ENCODE assay signal across 10 cellular contexts in the genomic region with DNA sequence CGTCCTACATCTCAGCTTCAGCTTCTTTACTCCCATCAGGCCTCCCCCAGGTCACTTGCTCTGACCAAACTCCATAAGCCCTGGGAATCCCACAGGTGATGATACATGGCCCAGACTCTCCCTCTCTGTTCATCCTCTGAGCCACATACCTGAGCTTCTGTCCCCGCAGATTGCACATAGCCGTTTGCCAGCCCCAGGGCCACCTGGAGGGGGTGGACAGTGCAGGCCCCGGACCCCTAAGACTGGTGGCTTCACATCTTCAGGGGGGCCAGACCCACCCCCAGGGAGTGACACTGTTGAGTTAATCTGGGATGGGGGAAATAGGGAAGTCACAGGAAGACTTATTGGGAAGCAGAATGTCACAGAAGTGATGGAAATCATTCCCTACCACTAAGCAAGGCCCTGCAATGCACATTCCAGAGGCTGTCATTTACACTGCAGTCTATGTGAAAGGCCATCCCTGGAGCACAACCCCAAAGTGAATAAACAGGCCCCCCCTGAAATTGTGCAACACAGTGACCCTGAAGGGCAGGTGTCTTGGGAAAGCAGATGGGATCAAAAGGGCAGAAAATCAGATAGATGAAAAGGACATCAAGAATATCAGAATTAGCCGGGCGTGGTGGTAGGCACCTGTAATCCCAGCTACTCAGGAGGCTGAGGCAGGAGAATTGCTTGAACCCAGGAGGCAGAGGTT. TPM values are rescaled to one million over a fixed set of nuclear protein-coding genes. Genes with fewer than 3 reads are reported as not detected.
A peak's percentile ranks its signal among the peaks of the same experiment; 100 is the strongest.
DNase-seq lines count a peak whose midpoint lies in the region; ATAC-seq, FAIRE-seq and TF ChIP-seq lines count a peak whose summit lies in the region.
"Had no signal": no experiment of that assay in that cellular context is flagged by ENCODE, and none has a peak within 500 bp of the region (broad histone marks: within the 10 kb centered on the region; RNA-seq: fewer than 3 reads in every experiment).

No MANE protein-coding gene starts in this region.

- CTCF ChIA-PET in GM12878 (lab: Yijun Ruan, JAX): interaction anchor here (0.7 to 5.8 kb wide), 30 partner anchors 10 to 353 kb away, joined by 3 to 41 read pairs (median 4); a partner anchor contains a TSS

- peaks cover 33% of the 10 kb centered on the region for H3K79me2 ChIP-seq in GM12878 (ENCODE audit: control insufficient read depth, insufficient read depth, low read length)

- peaks cover 45% of the 10 kb centered on the region for H3K36me3 ChIP-seq in CD4-positive, CD25-positive, alpha-beta regulatory T cell (ENCODE audit: control insufficient read depth, insufficient read depth, low read length)
- H3K36me3 ChIP-seq in GM12878 (ENCODE audit: control insufficient read depth in 2 of 2, insufficient read depth in 2 of 2, low read length in 1 of 2) (peaks cover 17 to 38% of the 10 kb centered on the region in 2 experiments), kidney (ENCODE audit: control insufficient read depth in 1 of 2, insufficient read depth in 2 of 2, low read length in 2 of 2) (peaks cover 28 to 32% of the 10 kb centered on the region in 2 donors)

- H3K4me1 Mint-ChIP-seq in CD4-positive, CD25-positive, alpha-beta regulatory T cell: peaks cover 10 to 74% (median 47%) of the 10 kb centered on the region in 4 donors
- H3K4me1 Mint-ChIP-seq in IgD-negative memory B cell (peaks cover 24 to 38% (median 31%) of the 10 kb centered on the region in 3 donors), nephron progenitor cell (peaks cover 79% of the 10 kb centered on the region)

- H3K4me3 ChIP-seq in CD4-positive, CD25-positive, alpha-beta regulatory T cell (ENCODE audit: low read depth, low read length): no peak overlapping the region
- H3K4me3 ChIP-seq in GM12878 (no peak overlapping the region), kidney (ENCODE audit: low read length in 2 of 2) (no peak overlapping the region), foreskin fibroblast (ENCODE audit: low read depth in 1 of 2, low read length in 2 of 2) (no peak overlapping the region)

- no peaks in the 10 kb centered on the region for H3K9me3 ChIP-seq in CD4-positive, CD25-positive, alpha-beta regulatory T cell (ENCODE audit: control insufficient read depth in 2 of 2, low read length in 2 of 2)
- H3K9me3 ChIP-seq in GM12878 (replicated peaks; ENCODE audit: control insufficient read depth, insufficient read depth, low read length) (no peaks in the 10 kb centered on the region), kidney (ENCODE audit: control insufficient read depth in 1 of 2, low read length in 2 of 2) (no peaks in the 10 kb centered on the region)
- H3K9me3 ChIP-seq: pancreas, thoracic aorta had no signal

- no peaks in the 10 kb centered on the region for H4K20me1 ChIP-seq in GM12878 (ENCODE audit: control insufficient read depth, insufficient read depth)

- peak overlapping the region; percentile 90 to 98 (median 93) for H3K27ac Mint-ChIP-seq in CD4-positive, CD25-positive, alpha-beta regulatory T cell
- peak overlapping the region in 2 of 3 donors; percentile 85 to 95 for H3K27ac Mint-ChIP-seq in IgD-negative memory B cell
- H3K27ac Mint-ChIP-seq in nephron progenitor cell: peak overlapping the region; percentile 80

- no peak for TF ChIP-seq POLR2A in GM12878 (IDR thresholded peaks at IDR 0.05; ENCODE audit: low read depth, low read length)

- SMC1A ChIA-PET in GM12878 (lab: Charles Lee; ENCODE audit: uncharacterized antibody, unreplicated experiment): interaction anchor here (0.8 to 1.6 kb wide), 10 partner anchors 10 to 84 kb away, joined by 3 to 5 read pairs (median 4); a partner anchor contains a TSS

- in situ Hi-C loops in GM12878 (cut with MboI): no loop called here

- intact Hi-C loops in GM12878 (cut with micrococcal nuclease; ENCODE audit: unreplicated experiment) (no loop called here), kidney (cut with DNase I) (no loop called here)

- POLR2A ChIA-PET in GM12878 (lab: Charles Lee): interaction anchor here (0.7 to 1.1 kb wide), 3 partner anchors 11 to 50 kb away, joined by 3 to 5 read pairs (median 4); a partner anchor contains a TSS

- H2AFZ ChIP-seq in GM12878 (ENCODE audit: control insufficient read depth, low read depth, low read length): no peak overlapping the region

- no peaks in the 10 kb centered on the region for H3K27me3 Mint-ChIP-seq in CD4-positive, CD25-positive, alpha-beta regulatory T cell
- H3K27me3 Mint-ChIP-seq in IgD-negative memory B cell: no peaks in the 10 kb centered on the region
- peaks cover 25% of the 10 kb centered on the region for H3K27me3 Mint-ChIP-seq in nephron progenitor cell (ENCODE audit: low read depth, poor library complexity)

- H3K27me3 ChIP-seq in CD4-positive, CD25-positive, alpha-beta regulatory T cell (ENCODE audit: control insufficient read depth, insufficient read depth, low read length): no peaks in the 10 kb centered on the region
- no peaks in the 10 kb centered on the region for H3K27me3 ChIP-seq in GM12878 (replicated peaks in 1 of 2; ENCODE audit: control insufficient read depth in 2 of 2, insufficient read depth in 2 of 2, low read length in 1 of 2)
- H3K27me3 ChIP-seq: pancreas had no signal

- H3K4me1 ChIP-seq in CD4-positive, CD25-positive, alpha-beta regulatory T cell (ENCODE audit: control insufficient read depth, insufficient read depth, low read length, poor library complexity, severe bottlenecking): peaks cover 42% of the 10 kb centered on the region
- H3K4me1 ChIP-seq in GM12878 (ENCODE audit: control insufficient read depth, insufficient read depth, low read length): peaks cover 21% of the 10 kb centered on the region
- peaks cover 10 to 24% of the 10 kb centered on the region in 2 donors for H3K4me1 ChIP-seq in kidney (ENCODE audit: control insufficient read depth in 1 of 2, insufficient read depth in 1 of 2, low read depth in 1 of 2, low read length in 2 of 2)

- no peak for ATAC-seq in CD4-positive, CD25-positive, alpha-beta regulatory T cell (ENCODE audit: low read depth in 2 of 2)
- ATAC-seq in GM12878: no peak

- H3K9ac ChIP-seq in GM12878 (ENCODE audit: control insufficient read depth, insufficient read depth, low read length) (no peak overlapping the region), kidney (ENCODE audit: low read length in 2 of 2) (no peak overlapping the region)

- 69% methylated on average over 6 of the region's 6 CpGs for WGBS in GM12878 (ENCODE audit: insufficient coverage, insufficient replicate concordance, low lambda C conversion rate, missing lambda C conversion rate)

- FAIRE-seq in GM12878 (lab: Jason Lieb, UNC) (no peak), kidney (lab: Jason Lieb, UNC) (no peak)
- FAIRE-seq: pancreas had no signal

- BruUV-seq in GM12878 (replicated peaks; lab: Mats Ljungman, UMichigan): TSS peak; percentile 50

- no peak for TF ChIP-seq RAD21 in GM12878 (IDR thresholded peaks at IDR 0.05; ENCODE audit: insufficient read depth, low read depth, low read length)

- no peak overlapping the region for H3K27ac ChIP-seq in CD4-positive, CD25-positive, alpha-beta regulatory T cell (ENCODE audit: insufficient read depth, low read length, poor library complexity, severe bottlenecking)
- H3K27ac ChIP-seq in GM12878 (ENCODE audit: control insufficient read depth, insufficient read depth): no peak overlapping the region
- H3K27ac ChIP-seq in kidney (ENCODE audit: low read depth in 2 of 2, low read length in 2 of 2): no peak overlapping the region
- H3K27ac ChIP-seq: pancreas had no signal

- TF ChIP-seq EP300 in GM12878 (IDR thresholded peaks at IDR 0.05; ENCODE audit: borderline replicate concordance in 1 of 2, control insufficient read depth in 1 of 2, low read depth in 2 of 2, low read length in 2 of 2): no peak

- peaks cover 0 to 3% (median 0%) of the 10 kb centered on the region in 7 donors for H3K9me3 Mint-ChIP-seq in CD4-positive, CD25-positive, alpha-beta regulatory T cell
- H3K9me3 Mint-ChIP-seq in IgD-negative memory B cell (no peaks in the 10 kb centered on the region), nephron progenitor cell (no peaks in the 10 kb centered on the region)

- DNase-seq in CD4-positive, CD25-positive, alpha-beta regulatory T cell: no peak
- DNase-seq in GM12878 (ENCODE audit: low read depth, low spot score) (no peak), nephron progenitor cell (no peak), kidney (no peak), foreskin fibroblast (no peak), SK-N-DZ (ENCODE audit: low spot score) (no peak), NCI-H1417 treated with DMSO at 0.1 percent for 48 hours (lab: John Stamatoyannopoulos, UW) (no peak)

- peaks cover 34% of the 10 kb centered on the region for H3K36me3 Mint-ChIP-seq in CD4-positive, CD25-positive, alpha-beta regulatory T cell
- peaks cover 18% of the 10 kb centered on the region for H3K36me3 Mint-ChIP-seq in IgD-negative memory B cell
- peaks cover 56% of the 10 kb centered on the region for H3K36me3 Mint-ChIP-seq in nephron progenitor cell (ENCODE audit: low read depth)

- H3K4me2 ChIP-seq in GM12878 (ENCODE audit: control insufficient read depth, insufficient read depth): peak overlapping the region; percentile 27; the same call in 1 of the 2 replicates

- peak overlapping the region; percentile 88 to 99 (median 94) for H3K4me3 Mint-ChIP-seq in CD4-positive, CD25-positive, alpha-beta regulatory T cell
- H3K4me3 Mint-ChIP-seq in IgD-negative memory B cell: peak overlapping the region; percentile 75 to 99 (median 86)
- peak overlapping the region; percentile 99 for H3K4me3 Mint-ChIP-seq in nephron progenitor cell

- TF ChIP-seq CTCF in GM12878 (IDR thresholded peaks at IDR 0.05 in 2 of 3, conservative IDR thresholded peaks at IDR 0.05 in 1 of 3; ENCODE audit: control insufficient read depth in 2 of 3, extremely low read depth in 1 of 3, insufficient read depth in 1 of 3, low read depth in 3 of 3, low read length in 3 of 3): no peak
- TF ChIP-seq CTCF in nephron progenitor cell (IDR thresholded peaks at IDR 0.05): no peak
- no peak for TF ChIP-seq CTCF in kidney (IDR thresholded peaks at IDR 0.05; ENCODE audit: borderline replicate concordance, extremely low read depth, insufficient read depth)
- TF ChIP-seq CTCF in foreskin fibroblast (IDR thresholded peaks at IDR 0.05; ENCODE audit: low read depth, low read length): no peak

- RAD21 ChIA-PET in GM12878 (lab: Charles Lee; ENCODE audit: unreplicated experiment): interaction anchor here (0.6 to 1.7 kb wide), 11 partner anchors 10 to 208 kb away, joined by 3 to 9 read pairs (median 3); a partner anchor contains a TSS

RNA-seq across cellular contexts. Expression of a gene that starts 2.2 kb away (rescaled TPM):
- total RNA-seq in CD4-positive, CD25-positive, alpha-beta regulatory T cell: 62.6 TPM
- 1 to 10 TPM; 7.1 to 8.9 (median 7.2) TPM for polyA plus RNA-seq in CD4-positive, CD25-positive, alpha-beta regulatory T cell
- polyA plus RNA-seq in IgD-negative memory B cell (9.7 TPM), GM12878 (2011; rRNA removed) (26.6 and 35.0 TPM in 2 replicates), GM12878 (2014; fragmentation: Illumina TruSeq; extraction: Trizol) (16.4 and 25.8 TPM in 2 replicates), GM12878 (2014; fragmentation: Nextera tagmentation; extraction: Ambion mirVana) (1 to 10 TPM in 1 of 2 experiments, under 1 TPM in 1; 0.71 to 1.6 TPM), GM12878 (2014; rRNA removed) (30.3 and 34.4 TPM in 2 replicates), GM12878 (2016; fragmentation: Nextera tagmentation; extraction: Ambion mirVana) (10 to 100 TPM; 19.8 to 21.0 TPM), kidney (ENCODE audit: insufficient read depth, low read depth, low replicate concordance) (35.7 TPM)
- total RNA-seq in GM12878 (2013; cell fraction: nucleolus; rRNA removed): 37.4 and 40.4 TPM in 2 replicates
- total RNA-seq in GM12878 (2014; rRNA removed) (14.0 TPM in 2 replicates), GM12878 (2014; rRNA removed; fragmentation: Illumina TruSeq; extraction: Trizol) (9.5 and 10.8 TPM in 2 replicates), GM12878 (2021) (27.1 and 30.3 TPM in 2 replicates), kidney (52.2 TPM)
- 20.9 TPM for polyA plus RNA-seq in GM12878 (2011; ENCODE audit: low read depth)
- 33.9 and 40.3 TPM in 2 replicates for polyA plus RNA-seq in GM12878 (2011; cell fraction: cytosol; rRNA removed)
- 155 and 193 TPM in 2 replicates for polyA plus RNA-seq in GM12878 (2011; cell fraction: nucleus; rRNA removed)
- 35.2 and 36.1 TPM in 2 replicates for polyA plus RNA-seq in GM12878 (2012)
- 36.9 and 38.1 TPM in 2 replicates for polyA minus RNA-seq in GM12878 (2011; rRNA and poly(A)+ RNA removed)
- 6.8 and 11.2 TPM in 2 replicates for polyA minus RNA-seq in GM12878 (2011; cell fraction: cytosol; rRNA and poly(A)+ RNA removed)
- 24.2 and 28.5 TPM in 2 replicates for polyA minus RNA-seq in GM12878 (2011; cell fraction: nucleus; rRNA and poly(A)+ RNA removed)
- 21.4 and 25.8 TPM in 2 replicates for polyA plus RNA-seq in SK-N-DZ (2014; cell fraction: cytosol; rRNA removed)
- 80.1 and 95.9 TPM in 2 replicates for polyA plus RNA-seq in SK-N-DZ (2014; cell fraction: nucleus; rRNA removed)

RNA-seq across cellular contexts. Expression of a gene that starts 2.4 kb away (rescaled TPM):
- total RNA-seq in CD4-positive, CD25-positive, alpha-beta regulatory T cell: 24.1 TPM
- 10 to 100 TPM; 11.4 to 27.3 (median 20.4) TPM for polyA plus RNA-seq in CD4-positive, CD25-positive, alpha-beta regulatory T cell
- 23.1 TPM for polyA plus RNA-seq in IgD-negative memory B cell
- 28.9 TPM in 2 replicates for total RNA-seq in GM12878 (2013; cell fraction: nucleolus; rRNA removed)
- total RNA-seq in GM12878 (2014; rRNA removed): 48.9 and 50.6 TPM in 2 replicates
- 41.3 and 43.9 TPM in 2 replicates for total RNA-seq in GM12878 (2014; rRNA removed; fragmentation: Illumina TruSeq; extraction: Trizol)
- 52.9 and 57.3 TPM in 2 replicates for total RNA-seq in GM12878 (2021)
- polyA plus RNA-seq in GM12878 (2011; ENCODE audit: low read depth): 55.2 TPM
- polyA plus RNA-seq in GM12878 (2011; rRNA removed): 23.0 and 37.4 TPM in 2 replicates
- polyA plus RNA-seq in GM12878 (2011; cell fraction: cytosol; rRNA removed): 50.2 and 54.2 TPM in 2 replicates
- polyA plus RNA-seq in GM12878 (2011; cell fraction: nucleus; rRNA removed): 55.7 and 62.9 TPM in 2 replicates
- 59.6 and 80.9 TPM in 2 replicates for polyA plus RNA-seq in GM12878 (2012)
- polyA plus RNA-seq in GM12878 (2014; fragmentation: Illumina TruSeq; extraction: Trizol): 51.0 and 63.1 TPM in 2 replicates
- polyA plus RNA-seq in GM12878 (2014; fragmentation: Nextera tagmentation; extraction: Ambion mirVana): 1 to 10 TPM; 7.3 to 8.4 TPM
- 55.3 and 56.1 TPM in 2 replicates for polyA plus RNA-seq in GM12878 (2014; rRNA removed)
- 10 to 100 TPM; 12.8 to 14.0 TPM for polyA plus RNA-seq in GM12878 (2016; fragmentation: Nextera tagmentation; extraction: Ambion mirVana)
- 30.9 and 31.3 TPM in 2 replicates for polyA minus RNA-seq in GM12878 (2011; rRNA and poly(A)+ RNA removed)
- polyA minus RNA-seq in GM12878 (2011; cell fraction: cytosol; rRNA and poly(A)+ RNA removed): 11.0 and 13.6 TPM in 2 replicates
- 18.6 and 31.2 TPM in 2 replicates for polyA minus RNA-seq in GM12878 (2011; cell fraction: nucleus; rRNA and poly(A)+ RNA removed)
- 83.3 TPM for total RNA-seq in kidney
- 118 TPM for polyA plus RNA-seq in kidney (ENCODE audit: insufficient read depth, low read depth, low replicate concordance)
- 58.4 and 67.5 TPM in 2 replicates for polyA plus RNA-seq in SK-N-DZ (2014; cell fraction: cytosol; rRNA removed)
- polyA plus RNA-seq in SK-N-DZ (2014; cell fraction: nucleus; rRNA removed): 40.4 and 43.7 TPM in 2 replicates

RNA-seq across cellular contexts. Expression of a gene that starts 6.0 kb away (rescaled TPM):
- total RNA-seq in CD4-positive, CD25-positive, alpha-beta regulatory T cell: 0.89 TPM
- polyA plus RNA-seq in CD4-positive, CD25-positive, alpha-beta regulatory T cell: under 1 TPM in 2 of 4 donors, not detected in 2; 0.34 to 0.43 TPM
- polyA plus RNA-seq in IgD-negative memory B cell: not detected
- total RNA-seq in GM12878 (2013; cell fraction: nucleolus; rRNA removed): 1.8 and 1.9 TPM in 2 replicates
- total RNA-seq in GM12878 (2014; rRNA removed): 0.22 and 0.23 TPM in 2 replicates
- total RNA-seq in GM12878 (2014; rRNA removed; fragmentation: Illumina TruSeq; extraction: Trizol): 0.22 and 0.23 TPM in 2 replicates
- total RNA-seq in GM12878 (2021): 0.51 and 0.53 TPM in 2 replicates
- 0.25 TPM for polyA plus RNA-seq in GM12878 (2011; ENCODE audit: low read depth)
- 0.42 and 0.83 TPM in 2 replicates for polyA plus RNA-seq in GM12878 (2011; rRNA removed)
- 0.36 and 0.57 TPM in 2 replicates for polyA plus RNA-seq in GM12878 (2011; cell fraction: cytosol; rRNA removed)
- polyA plus RNA-seq in GM12878 (2011; cell fraction: nucleus; rRNA removed): 8.6 and 10.3 TPM in 2 replicates
- polyA plus RNA-seq in GM12878 (2012): 0.70 and 0.73 TPM in 2 replicates
- 0.09 and 0.44 TPM in 2 replicates for polyA plus RNA-seq in GM12878 (2014; fragmentation: Illumina TruSeq; extraction: Trizol)
- polyA plus RNA-seq in GM12878 (2014; fragmentation: Nextera tagmentation; extraction: Ambion mirVana): under 1 TPM in 1 of 2 experiments, not detected in 1; 0.07 TPM
- 0.72 and 0.76 TPM in 2 replicates for polyA plus RNA-seq in GM12878 (2014; rRNA removed)
- under 1 TPM; 0.03 to 0.15 TPM for polyA plus RNA-seq in GM12878 (2016; fragmentation: Nextera tagmentation; extraction: Ambion mirVana)
- polyA minus RNA-seq in GM12878 (2011; rRNA and poly(A)+ RNA removed): 0.15 and 0.46 TPM in 2 replicates
- not detected in 2 replicates for polyA minus RNA-seq in GM12878 (2011; cell fraction: cytosol; rRNA and poly(A)+ RNA removed)
- 0.85 and 0.86 TPM in 2 replicates for polyA minus RNA-seq in GM12878 (2011; cell fraction: nucleus; rRNA and poly(A)+ RNA removed)
- 0.85 TPM for total RNA-seq in kidney
- 2.3 TPM for polyA plus RNA-seq in kidney (ENCODE audit: insufficient read depth, low read depth, low replicate concordance)
- polyA plus RNA-seq in SK-N-DZ (2014; cell fraction: cytosol; rRNA removed): 0.18 and 0.32 TPM in 2 replicates
- polyA plus RNA-seq in SK-N-DZ (2014; cell fraction: nucleus; rRNA removed): 13.7 and 15.4 TPM in 2 replicates

RNA-seq across cellular contexts. Expression of a gene that starts 6.1 kb away (rescaled TPM):
- 8.8 TPM for total RNA-seq in CD4-positive, CD25-positive, alpha-beta regulatory T cell
- 10 to 100 TPM; 33.3 to 53.9 (median 41.9) TPM for polyA plus RNA-seq in CD4-positive, CD25-positive, alpha-beta regulatory T cell
- 30.9 TPM for polyA plus RNA-seq in IgD-negative memory B cell
- total RNA-seq in GM12878 (2013; cell fraction: nucleolus; rRNA removed): 7.5 and 9.9 TPM in 2 replicates
- total RNA-seq in GM12878 (2014; rRNA removed): 38.4 and 41.5 TPM in 2 replicates
- 14.1 and 14.4 TPM in 2 replicates for total RNA-seq in GM12878 (2014; rRNA removed; fragmentation: Illumina TruSeq; extraction: Trizol)
- total RNA-seq in GM12878 (2021): 23.8 and 30.8 TPM in 2 replicates
- 13.8 TPM for polyA plus RNA-seq in GM12878 (2011; ENCODE audit: low read depth)
- 20.0 and 29.2 TPM in 2 replicates for polyA plus RNA-seq in GM12878 (2011; rRNA removed)
- 41.7 and 54.6 TPM in 2 replicates for polyA plus RNA-seq in GM12878 (2011; cell fraction: cytosol; rRNA removed)
- 51.8 and 54.1 TPM in 2 replicates for polyA plus RNA-seq in GM12878 (2011; cell fraction: nucleus; rRNA removed)
- polyA plus RNA-seq in GM12878 (2012): 19.5 and 25.0 TPM in 2 replicates
- 7.8 and 12.5 TPM in 2 replicates for polyA plus RNA-seq in GM12878 (2014; fragmentation: Illumina TruSeq; extraction: Trizol)
- polyA plus RNA-seq in GM12878 (2014; fragmentation: Nextera tagmentation; extraction: Ambion mirVana): 10 to 100 TPM in 1 of 2 experiments, 1 to 10 TPM in 1; 3.1 to 13.6 TPM
- 40.8 and 40.9 TPM in 2 replicates for polyA plus RNA-seq in GM12878 (2014; rRNA removed)
- polyA plus RNA-seq in GM12878 (2016; fragmentation: Nextera tagmentation; extraction: Ambion mirVana): 10 to 100 TPM; 46.7 to 54.3 TPM
- 20.0 and 26.4 TPM in 2 replicates for polyA minus RNA-seq in GM12878 (2011; rRNA and poly(A)+ RNA removed)
- polyA minus RNA-seq in GM12878 (2011; cell fraction: cytosol; rRNA and poly(A)+ RNA removed): 3.3 and 6.5 TPM in 2 replicates
- polyA minus RNA-seq in GM12878 (2011; cell fraction: nucleus; rRNA and poly(A)+ RNA removed): 5.9 and 11.8 TPM in 2 replicates
- 26.6 TPM for total RNA-seq in kidney
- 83.0 TPM for polyA plus RNA-seq in kidney (ENCODE audit: insufficient read depth, low read depth, low replicate concordance)
- 14.5 and 17.4 TPM in 2 replicates for polyA plus RNA-seq in SK-N-DZ (2014; cell fraction: cytosol; rRNA removed)
- 28.4 and 36.4 TPM in 2 replicates for polyA plus RNA-seq in SK-N-DZ (2014; cell fraction: nucleus; rRNA removed)

RNA-seq across cellular contexts. Expression of a gene that starts 10.0 kb away (rescaled TPM):
- total RNA-seq in CD4-positive, CD25-positive, alpha-beta regulatory T cell: 34.2 TPM
- polyA plus RNA-seq in CD4-positive, CD25-positive, alpha-beta regulatory T cell: 1 to 10 TPM; 4.9 to 6.3 (median 5.5) TPM
- polyA plus RNA-seq in IgD-negative memory B cell (9.9 TPM), GM12878 (2011; rRNA removed) (9.0 and 15.4 TPM in 2 replicates), GM12878 (2014; fragmentation: Illumina TruSeq; extraction: Trizol) (11.2 and 16.9 TPM in 2 replicates), GM12878 (2014; fragmentation: Nextera tagmentation; extraction: Ambion mirVana) (1 to 10 TPM; 2.0 to 4.2 TPM), GM12878 (2014; rRNA removed) (27.2 and 27.8 TPM in 2 replicates), GM12878 (2016; fragmentation: Nextera tagmentation; extraction: Ambion mirVana) (1 to 10 TPM; 5.4 to 6.3 TPM), kidney (ENCODE audit: insufficient read depth, low read depth, low replicate concordance) (48.6 TPM)
- total RNA-seq in GM12878 (2013; cell fraction: nucleolus; rRNA removed): 5.2 and 6.4 TPM in 2 replicates
- total RNA-seq in GM12878 (2014; rRNA removed) (11.6 and 16.2 TPM in 2 replicates), GM12878 (2014; rRNA removed; fragmentation: Illumina TruSeq; extraction: Trizol) (16.0 and 17.2 TPM in 2 replicates), GM12878 (2021) (24.1 and 24.9 TPM in 2 replicates), kidney (47.2 TPM)
- 7.9 TPM for polyA plus RNA-seq in GM12878 (2011; ENCODE audit: low read depth)
- polyA plus RNA-seq in GM12878 (2011; cell fraction: cytosol; rRNA removed): 18.1 and 21.3 TPM in 2 replicates
- 34.4 and 40.4 TPM in 2 replicates for polyA plus RNA-seq in GM12878 (2011; cell fraction: nucleus; rRNA removed)
- polyA plus RNA-seq in GM12878 (2012): 22.0 and 31.1 TPM in 2 replicates
- 8.7 and 11.2 TPM in 2 replicates for polyA minus RNA-seq in GM12878 (2011; rRNA and poly(A)+ RNA removed)
- 7.1 and 7.6 TPM in 2 replicates for polyA minus RNA-seq in GM12878 (2011; cell fraction: cytosol; rRNA and poly(A)+ RNA removed)
- polyA minus RNA-seq in GM12878 (2011; cell fraction: nucleus; rRNA and poly(A)+ RNA removed): 2.3 and 4.1 TPM in 2 replicates
- 23.3 and 27.1 TPM in 2 replicates for polyA plus RNA-seq in SK-N-DZ (2014; cell fraction: cytosol; rRNA removed)
- polyA plus RNA-seq in SK-N-DZ (2014; cell fraction: nucleus; rRNA removed): 32.4 and 35.4 TPM in 2 replicates
